Comparison of ENCODE assay signal across 9 cellular contexts in the genomic region with DNA sequence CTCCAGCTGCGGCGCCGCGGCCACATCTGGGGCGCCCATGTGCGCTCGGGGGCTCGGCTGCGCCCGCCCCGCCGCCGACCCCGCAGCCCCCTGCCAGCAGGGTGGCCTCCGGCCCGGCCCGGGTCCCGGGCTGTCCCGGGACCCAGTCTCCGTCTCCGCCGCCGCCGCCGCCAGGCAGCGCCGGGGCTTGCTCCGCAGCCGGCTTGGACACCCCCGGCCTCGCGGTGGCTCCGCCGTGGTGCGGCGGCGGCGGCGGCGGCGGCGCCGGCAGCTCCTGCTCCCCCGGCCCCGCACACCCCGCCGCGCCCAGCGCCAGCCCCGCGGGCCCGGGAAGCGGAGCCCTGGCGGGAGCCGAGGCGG. TPM values are rescaled to one million over a fixed set of nuclear protein-coding genes. Genes with fewer than 3 reads are reported as not detected.
DNase-seq lines count a peak whose midpoint lies in the region; ATAC-seq and TF ChIP-seq lines count a peak whose summit lies in the region.
"Had no signal": no experiment of that assay in that cellular context is flagged by ENCODE, and none has a peak within 500 bp of the region (broad histone marks: within the 10 kb centered on the region; RNA-seq: fewer than 3 reads in every experiment).

No MANE protein-coding gene starts in this region.

- H3K27ac ChIP-seq in fibroblast of lung (ENCODE audit: insufficient read depth, low read length) = no peak overlapping the region
- H3K27ac ChIP-seq in thymus (ENCODE audit: low read depth) = no peak overlapping the region

- no peaks in the 10 kb centered on the region for H3K9me3 ChIP-seq in fibroblast of lung (ENCODE audit: control insufficient read depth, insufficient read depth, low read depth, low read length)
- no peaks in the 10 kb centered on the region for H3K9me3 ChIP-seq in thymus (ENCODE audit: control insufficient read depth)

- CTCF ChIA-PET in activated CD4-positive, alpha-beta T cell treated with anti-CD3 and anti-CD28 coated beads, Interleukin-2, amount 10 ng/mL, durations not matched to agents 7 days and 5 days (lab: Charles Lee) = no interaction called here

- H3K4me3 Mint-ChIP-seq in activated CD4-positive, alpha-beta T cell treated with anti-CD3 and anti-CD28 coated beads, Interleukin-2, amount 10 ng/mL, durations not matched to agents 7 days and 5 days = peak overlapping the region; percentile 76

- H3K27me3 Mint-ChIP-seq in activated CD4-positive, alpha-beta T cell treated with anti-CD3 and anti-CD28 coated beads, Interleukin-2, amount 10 ng/mL, durations not matched to agents 7 days and 5 days = peaks cover 60% of the 10 kb centered on the region

- H3K79me2 ChIP-seq in fibroblast of lung (ENCODE audit: control insufficient read depth, insufficient read depth, low read length) = no peaks in the 10 kb centered on the region

- WGBS in thymus = under 1% methylated on average over 56 of the region's 56 CpGs

- H3K27ac Mint-ChIP-seq in activated CD4-positive, alpha-beta T cell treated with anti-CD3 and anti-CD28 coated beads, Interleukin-2, amount 10 ng/mL, durations not matched to agents 7 days and 5 days = no peak overlapping the region

- H3K36me3 Mint-ChIP-seq in activated CD4-positive, alpha-beta T cell treated with anti-CD3 and anti-CD28 coated beads, Interleukin-2, amount 10 ng/mL, durations not matched to agents 7 days and 5 days (ENCODE audit: low read depth) = no peaks in the 10 kb centered on the region

- H3K4me3 ChIP-seq in fibroblast of lung (replicated peaks in 1 of 4; ENCODE audit: control extremely low read depth in 1 of 4, insufficient read depth in 1 of 4, low read depth in 3 of 4, low read length in 4 of 4) (peak overlapping the region in 1 of 4 experiments; percentile 51), thymus (ENCODE audit: low read length) (peak overlapping the region; percentile 73)

- H3K4me1 ChIP-seq in fibroblast of lung (ENCODE audit: control insufficient read depth, extremely low read depth, insufficient read depth, low read length) (no peaks in the 10 kb centered on the region), thymus (ENCODE audit: control insufficient read depth, insufficient read depth, low read length) (peaks cover 13% of the 10 kb centered on the region)

- no peaks in the 10 kb centered on the region for H3K9me3 Mint-ChIP-seq in activated CD4-positive, alpha-beta T cell treated with anti-CD3 and anti-CD28 coated beads, Interleukin-2, amount 10 ng/mL, durations not matched to agents 7 days and 5 days
- H3K9me3 Mint-ChIP-seq: stimulated activated naive CD8-positive, alpha-beta T cell treated with anti-CD3 and anti-CD28 coated beads, Interleukin-15, Interleukin-2, amounts not matched to agents 100 ng/mL and 50 ng/mL, for 24 hours had no signal

- peaks cover 16% of the 10 kb centered on the region for H3K4me1 Mint-ChIP-seq in activated CD4-positive, alpha-beta T cell treated with anti-CD3 and anti-CD28 coated beads, Interleukin-2, amount 10 ng/mL, durations not matched to agents 7 days and 5 days

- peak; percentile 22 for ATAC-seq in HG03558 (IDR thresholded peaks at IDR 0.05; ENCODE audit: extremely low read depth, unreplicated experiment)

- POLR2A ChIA-PET in activated CD4-positive, alpha-beta T cell treated with anti-CD3 and anti-CD28 coated beads, Interleukin-2, amount 10 ng/mL, durations not matched to agents 7 days and 5 days (lab: Charles Lee) = no interaction called here

- H3K36me3 ChIP-seq in fibroblast of lung (ENCODE audit: control insufficient read depth, insufficient read depth, low read length) = no peaks in the 10 kb centered on the region
- no peaks in the 10 kb centered on the region for H3K36me3 ChIP-seq in thymus (ENCODE audit: control insufficient read depth, insufficient read depth)

- no peak for TF ChIP-seq CTCF in fibroblast of lung (conservative IDR thresholded peaks at IDR 0.05 in 1 of 2, IDR thresholded peaks at IDR 0.05 in 1 of 2; ENCODE audit: low read depth in 1 of 2, low read length in 2 of 2)

- DNase-seq in activated CD4-positive, alpha-beta T cell treated with anti-CD3 and anti-CD28 coated beads, Interleukin-2, amount 10 ng/mL, durations not matched to agents 7 days and 5 days = peak; percentile 7
- DNase-seq in activated CD4-positive, alpha-beta T cell treated with anti-CD3 and anti-CD28 coated beads, Interleukin-2, amount 50 U/mL, for 1 hour = no peak
- DNase-seq in fibroblast of lung (ENCODE audit: low read depth in 2 of 2) (no peak), T-helper 9 cell (no peak), OCI-M1 (lab: John Stamatoyannopoulos, UW) (no peak)
- DNase-seq in NK-92 treated with Interleukin-12 subunit alpha and Interleukin-12 subunit beta, amount 100 ng/mL, for 24 hours (lab: John Stamatoyannopoulos, UW) = no peak

- H3K27me3 ChIP-seq in fibroblast of lung (ENCODE audit: control insufficient read depth, insufficient read depth, low read length) = peaks cover 36% of the 10 kb centered on the region
- peaks cover 51% of the 10 kb centered on the region for H3K27me3 ChIP-seq in thymus (ENCODE audit: control insufficient read depth, insufficient read depth)

- no peak overlapping the region for H3K9ac ChIP-seq in fibroblast of lung (ENCODE audit: insufficient read depth, low read length)

- H3K4me2 ChIP-seq in fibroblast of lung (ENCODE audit: extremely low read depth, insufficient read depth, low read length) = peak overlapping the region; percentile 35

- H2AFZ ChIP-seq in fibroblast of lung (ENCODE audit: low read length) = no peak overlapping the region

- H4K20me1 ChIP-seq in fibroblast of lung (ENCODE audit: control insufficient read depth, extremely low read depth, insufficient read depth, low read length) = no peaks in the 10 kb centered on the region

RNA-seq across cellular contexts. Expression of a gene that starts 0.2 kb away (rescaled TPM):
- total RNA-seq in activated CD4-positive, alpha-beta T cell treated with anti-CD3 and anti-CD28 coated beads, Interleukin-2, amount 10 ng/mL, durations not matched to agents 7 days and 5 days = 1 to 10 TPM; 1.3 to 1.4 TPM
- 0.17 and 0.26 TPM in 2 replicates for total RNA-seq in fibroblast of lung
- 0.10 and 0.15 TPM in 2 replicates for polyA plus RNA-seq in fibroblast of lung
- polyA plus RNA-seq in fibroblast of lung (2012) = 0.13 and 0.16 TPM in 2 replicates
- not detected in 2 replicates for polyA minus RNA-seq in fibroblast of lung (ENCODE audit: low replicate concordance)
- 1.2 TPM for polyA plus RNA-seq in thymus
